2 cellular contexts compared by ENCODE assay signal in genomic region chr12:130385193-130385592, GRCh38.
TF ChIP-seq lines count a peak whose summit lies in the region.

No MANE protein-coding gene starts in this region.

TF ChIP-seq in liver, 16 proteins besides CTCF, POLR2A, EP300 and RAD21 (continued from another document):
- peak; percentile 77 to 94 for TF ChIP-seq HNF4A (conservative IDR thresholded peaks at IDR 0.05)
- TF ChIP-seq ZBTB33 (IDR thresholded peaks at IDR 0.05) = no peak
- TF ChIP-seq NR2F2 (IDR thresholded peaks at IDR 0.05) = no peak
- peak; percentile 36 for TF ChIP-seq REST (IDR thresholded peaks at IDR 0.05)
- no peak for TF ChIP-seq HNF4G (IDR thresholded peaks at IDR 0.05)
- peak; percentile 32 for TF ChIP-seq YY1 (IDR thresholded peaks at IDR 0.05)

TF ChIP-seq in HepG2, 621 proteins besides CTCF, POLR2A, EP300 and RAD21 (continued from another document):
- TF ChIP-seq ZNF251 (CRISPR knock-in tag; IDR thresholded peaks at IDR 0.05) = no peak
- no peak for TF ChIP-seq ZSCAN20 (CRISPR knock-in tag; IDR thresholded peaks at IDR 0.05; ENCODE audit: borderline replicate concordance)
- TF ChIP-seq ZBTB38 (CRISPR knock-in tag; IDR thresholded peaks at IDR 0.05) = no peak
- no peak for TF ChIP-seq ZNF83 (CRISPR knock-in tag; IDR thresholded peaks at IDR 0.05; ENCODE audit: borderline replicate concordance)
- no peak for TF ChIP-seq ZNF276 (CRISPR knock-in tag; IDR thresholded peaks at IDR 0.05; ENCODE audit: low read depth)
- TF ChIP-seq ZNF451 (CRISPR knock-in tag; IDR thresholded peaks at IDR 0.05) = no peak
